Comparison of ENCODE assay signal across 1 cellular context in genomic region chr16:30956601-30957455, GRCh38.
TF ChIP-seq lines count a peak whose summit lies in the region.

No MANE protein-coding gene starts in this region.

TF ChIP-seq in HepG2, 621 proteins besides CTCF, POLR2A, EP300 and RAD21 (continued from another document and continues in another):
- 0 out of 2 replicates have a peak, but pooled peaks have one; percentile 39 for TF ChIP-seq STAT6 (CRISPR knock-in tag; IDR thresholded peaks at IDR 0.05; ENCODE audit: borderline replicate concordance)
- TF ChIP-seq HOXD1 (CRISPR knock-in tag; IDR thresholded peaks at IDR 0.05) = peak; percentile 41; the same call in 1 of the 2 replicates
- no peak for TF ChIP-seq DDIT3 (CRISPR knock-in tag; IDR thresholded peaks at IDR 0.05)
- TF ChIP-seq ZKSCAN5 (CRISPR knock-in tag; IDR thresholded peaks at IDR 0.05) = no peak
- TF ChIP-seq MTA1 (CRISPR knock-in tag; IDR thresholded peaks at IDR 0.05; ENCODE audit: borderline replicate concordance) = no peak
- TF ChIP-seq FOXP4 (CRISPR knock-in tag; IDR thresholded peaks at IDR 0.05) = 0 out of 2 replicates have a peak, but pooled peaks have one; percentile 16
- TF ChIP-seq ZNF747 (CRISPR knock-in tag; IDR thresholded peaks at IDR 0.05; ENCODE audit: borderline replicate concordance) = peak; percentile 61; the same call in 1 of the 2 replicates
- no peak; the same call in 1 of the 2 replicates for TF ChIP-seq ZNF639 (CRISPR knock-in tag; conservative IDR thresholded peaks at IDR 0.05)
- 0 out of 2 replicates have a peak, but pooled peaks have one; percentile 39 for TF ChIP-seq PRDM15 (CRISPR knock-in tag; IDR thresholded peaks at IDR 0.05)
- TF ChIP-seq SRY (CRISPR knock-in tag; IDR thresholded peaks at IDR 0.05) = no peak; the same call in 1 of the 2 replicates
- TF ChIP-seq MED13 (CRISPR knock-in tag; IDR thresholded peaks at IDR 0.05) = peak; percentile 51
- TF ChIP-seq ATF5 (CRISPR knock-in tag; IDR thresholded peaks at IDR 0.05; ENCODE audit: low read depth) = 0 out of 2 replicates have a peak, but pooled peaks have one; percentile 29
- TF ChIP-seq SALL1 (CRISPR knock-in tag; IDR thresholded peaks at IDR 0.05) = peak; percentile 28
- TF ChIP-seq RNF219 (CRISPR knock-in tag; IDR thresholded peaks at IDR 0.05) = no peak
- no peak; the same call in 1 of the 2 replicates for TF ChIP-seq MXD4 (CRISPR knock-in tag; IDR thresholded peaks at IDR 0.05)
- no peak for TF ChIP-seq E2F5 (CRISPR knock-in tag; conservative IDR thresholded peaks at IDR 0.05)
- no peak for TF ChIP-seq PAF1 (CRISPR knock-in tag; IDR thresholded peaks at IDR 0.05)
- TF ChIP-seq EED (CRISPR knock-in tag; IDR thresholded peaks at IDR 0.05) = 0 out of 2 replicates have a peak, but pooled peaks have one; percentile 41
- no peak for TF ChIP-seq ZBTB49 (CRISPR knock-in tag; IDR thresholded peaks at IDR 0.05; ENCODE audit: borderline replicate concordance)
- TF ChIP-seq DZIP1 (CRISPR knock-in tag; IDR thresholded peaks at IDR 0.05) = no peak
- TF ChIP-seq SNAPC2 (CRISPR knock-in tag; IDR thresholded peaks at IDR 0.05) = no peak
- TF ChIP-seq SNRNP70 (IDR thresholded peaks at IDR 0.05; ENCODE audit: low read depth, low read length) = no peak
- peak in 1 of 2 experiments; percentile 35; a peak in 1 of 4 replicates for TF ChIP-seq MAFK (conservative IDR thresholded peaks at IDR 0.05 in 1 of 2, IDR thresholded peaks at IDR 0.05 in 1 of 2; ENCODE audit: low read length in 2 of 2)
- 0 out of 2 replicates have a peak, but pooled peaks have one; percentile 46 for TF ChIP-seq DNMT1 (CRISPR knock-in tag; IDR thresholded peaks at IDR 0.05)
- TF ChIP-seq NR3C1 (CRISPR knock-in tag; IDR thresholded peaks at IDR 0.05) = no peak
- no peak for TF ChIP-seq KDM3A (CRISPR knock-in tag; IDR thresholded peaks at IDR 0.05; ENCODE audit: low read depth)
- TF ChIP-seq KAT7 (CRISPR knock-in tag; IDR thresholded peaks at IDR 0.05; ENCODE audit: borderline replicate concordance) = peak; percentile 66
- peak; percentile 48; the same call in 1 of the 2 replicates for TF ChIP-seq ZBTB33 (CRISPR knock-in tag; IDR thresholded peaks at IDR 0.05)
